26 cellular contexts compared by ENCODE assay signal in genomic region chr1:17319561-17320350, GRCh38. TPM values are rescaled to one million over a fixed set of nuclear protein-coding genes. Genes with fewer than 3 reads are reported as not detected.
"Had no signal": no experiment of that assay in that cellular context is flagged by ENCODE, and none has a peak within 500 bp of the region (broad histone marks: within the 10 kb centered on the region; RNA-seq: fewer than 3 reads in every experiment).

No MANE protein-coding gene starts in this region.

- H3K9ac ChIP-seq: neural progenitor cell, parathyroid adenoma had no signal

- H3K27ac Mint-ChIP-seq: natural killer cell treated with Interleukin-12 subunit alpha and Interleukin-12 subunit beta and Interleukin-15 and Interleukin-18, amount 100 ng/mL, for 72 hours; neural progenitor cell; type B pancreatic cell had no signal

- H3K4me1 ChIP-seq: neural progenitor cell, parathyroid adenoma, psoas muscle, sigmoid colon, suprapubic skin, thyroid gland, uterus had no signal

- H2AFZ ChIP-seq: neural progenitor cell, parathyroid adenoma had no signal

- H3K27me3 ChIP-seq: neural progenitor cell, thyroid gland, uterus had no signal

- H3K4me3 ChIP-seq: dorsolateral prefrontal cortex, lung, neural progenitor cell, psoas muscle, sigmoid colon, smooth muscle cell, suprapubic skin, thyroid gland, uterus had no signal

- DNase-seq: cortex of kidney; dorsolateral prefrontal cortex; effector CD8-positive, alpha-beta T cell; foreskin melanocyte; hippocampal formation; left colon; left ventricle myocardium superior; mesendoderm; occipital lobe; psoas muscle; retina; sigmoid colon; stimulated activated CD4-positive, alpha-beta T cell treated with anti-CD3 and anti-CD28 coated beads, Interleukin-2, amount 100 ng/mL, for 48 hours; stimulated activated naive CD8-positive, alpha-beta T cell treated with anti-CD3 and anti-CD28 coated beads, Interleukin-15, Interleukin-2, amounts not matched to agents 100 U/mL and 50 U/mL, for 24 hours; thyroid gland; uterus had no signal

- H3K27ac ChIP-seq: dorsolateral prefrontal cortex, neural progenitor cell, parathyroid adenoma, psoas muscle, sigmoid colon, suprapubic skin, thyroid gland, uterus had no signal

- H3K9me3 ChIP-seq: psoas muscle, suprapubic skin, thyroid gland, uterus had no signal

- ATAC-seq: left colon; left ventricle myocardium superior; natural killer cell treated with Interleukin-12 subunit alpha and Interleukin-12 subunit beta and Interleukin-15 and Interleukin-18, amount 100 ng/mL, for 72 hours; psoas muscle; stimulated activated naive CD8-positive, alpha-beta T cell treated with anti-CD3 and anti-CD28 coated beads, Interleukin-15, Interleukin-2, amounts not matched to agents 100 U/mL and 50 U/mL, for 24 hours had no signal

- H3K4me2 ChIP-seq: neural progenitor cell, smooth muscle cell had no signal

- H3K36me3 ChIP-seq: neural progenitor cell, sigmoid colon, suprapubic skin, thyroid gland, uterus had no signal

- H3K36me3 Mint-ChIP-seq: natural killer cell treated with Interleukin-12 subunit alpha and Interleukin-12 subunit beta and Interleukin-15 and Interleukin-18, amount 100 ng/mL, for 72 hours; neural progenitor cell; type B pancreatic cell had no signal

- H3K4me3 Mint-ChIP-seq: natural killer cell treated with Interleukin-12 subunit alpha and Interleukin-12 subunit beta and Interleukin-15 and Interleukin-18, amount 100 ng/mL, for 72 hours; neural progenitor cell; type B pancreatic cell had no signal

- H3K79me2 ChIP-seq: parathyroid adenoma had no signal

- H3K9me3 Mint-ChIP-seq: natural killer cell treated with Interleukin-12 subunit alpha and Interleukin-12 subunit beta and Interleukin-15 and Interleukin-18, amount 100 ng/mL, for 72 hours had no signal

RNA-seq across cellular contexts. Expression of gene PADI4, which starts 11.8 kb away (rescaled TPM):
- total RNA-seq: kidney epithelial cell, left colon, occipital lobe, sigmoid colon, smooth muscle cell had no signal
- polyA plus RNA-seq: smooth muscle cell had no signal

RNA-seq across cellular contexts. Expression of gene PADI6, which starts 52.2 kb away (rescaled TPM):
- total RNA-seq: dorsolateral prefrontal cortex; kidney epithelial cell; left colon; left ventricle myocardium superior; lung; mononuclear cell; natural killer cell treated with Interleukin-12 subunit alpha and Interleukin-12 subunit beta and Interleukin-15 and Interleukin-18, amount 100 ng/mL, for 72 hours; occipital lobe; psoas muscle; sigmoid colon; smooth muscle cell; suprapubic skin; thyroid gland had no signal
- polyA plus RNA-seq: esophagus, lung, sigmoid colon, smooth muscle cell had no signal
